20 cellular contexts compared by ENCODE assay signal in genomic region chr16:64317601-64318000, GRCh38.
DNase-seq lines count a peak whose midpoint lies in the region; ATAC-seq, FAIRE-seq and TF ChIP-seq lines count a peak whose summit lies in the region.
"Had no signal": no experiment of that assay in that cellular context is flagged by ENCODE, and none has a peak within 500 bp of the region (broad histone marks: within the 10 kb centered on the region; RNA-seq: fewer than 3 reads in every experiment).

No MANE protein-coding gene starts in this region.

- BruUV-seq in OCI-LY7 (replicated peaks; lab: Mats Ljungman, UMichigan): no TSS peak

- peak overlapping the region; percentile 82 for H2AFZ ChIP-seq in OCI-LY7 (ENCODE audit: low read length)

- TF ChIP-seq CTCF in OCI-LY7 (conservative IDR thresholded peaks at IDR 0.05; ENCODE audit: low read length): no peak

- peaks cover 96% of the 10 kb centered on the region for H3K4me1 ChIP-seq in OCI-LY7 (ENCODE audit: insufficient read depth, low read length, poor library complexity, severe bottlenecking)
- H3K4me1 ChIP-seq: Caco-2 had no signal

- H4K20me1 ChIP-seq in OCI-LY7 (ENCODE audit: insufficient read depth, low read length): no peaks in the 10 kb centered on the region
- H4K20me1 ChIP-seq: BLaER1 had no signal

- peak overlapping the region; percentile 36 for H3K4me2 ChIP-seq in OCI-LY7 (ENCODE audit: low read length)
- H3K4me2 ChIP-seq: BLaER1 had no signal

- CTCF ChIA-PET in OCI-LY7 (lab: Charles Lee; ENCODE audit: unreplicated experiment): no interaction called here

- peak; percentile 21 for FAIRE-seq in frontal cortex (lab: Jason Lieb, UNC)
- FAIRE-seq: A204.1, GM12892 had no signal

- H3K9me2 ChIP-seq in OCI-LY7 (ENCODE audit: insufficient read depth, low read length): no peaks in the 10 kb centered on the region

- H3K4me3 ChIP-seq in OCI-LY7 (ENCODE audit: low read depth, low read length, poor library complexity, severe bottlenecking): peak overlapping the region; percentile 1
- H3K4me3 ChIP-seq: BLaER1 had no signal

- POLR2A ChIA-PET in OCI-LY7 (lab: Charles Lee): no interaction called here

- ATAC-seq in HG03442 (IDR thresholded peaks at IDR 0.05; ENCODE audit: unreplicated experiment): no peak
- ATAC-seq: CD8-positive, alpha-beta T cell had no signal

- H3K79me2 ChIP-seq in OCI-LY7 (ENCODE audit: insufficient read depth, low read depth, low read length): peaks cover 3% of the 10 kb centered on the region; the same call in 1 of the 2 replicates

- H3K9me3 ChIP-seq in OCI-LY7 (ENCODE audit: low read length): peaks cover 25% of the 10 kb centered on the region; the same call in 1 of the 2 replicates
- H3K9me3 ChIP-seq: BLaER1, Caco-2 had no signal

- intact Hi-C loops in OCI-LY7 (cut with micrococcal nuclease; ENCODE audit: unreplicated experiment): no loop called here

- H3K36me3 ChIP-seq in OCI-LY7 (ENCODE audit: insufficient read depth, low read length): peaks cover 48% of the 10 kb centered on the region
- H3K36me3 ChIP-seq: BLaER1 had no signal

- H3K27ac ChIP-seq in OCI-LY7 (ENCODE audit: low read depth, low read length, poor library complexity, severe bottlenecking): peak overlapping the region; percentile 100
- H3K27ac ChIP-seq: 22Rv1, BLaER1, C4-2B had no signal

- DNase-seq in NOMO-1 treated with DMSO at 0.1 percent for 48 hours (lab: John Stamatoyannopoulos, UW; ENCODE audit: unreplicated experiment) (peak; percentile 28), NOMO-1 treated with dmso at 0.1 percent for 144 hours (lab: John Stamatoyannopoulos, UW; ENCODE audit: unreplicated experiment) (no peak), OCI-LY7 (ENCODE audit: low spot score) (no peak), frontal cortex (ENCODE audit: low spot score in 2 of 2) (no peak), DMS79 treated with DMSO at 0.1 percent for 48 hours (lab: John Stamatoyannopoulos, UW) (no peak), H4 (ENCODE audit: low spot score) (no peak)
- DNase-seq: Caco-2; CD4-positive, CD25-positive, alpha-beta regulatory T cell; CD8-positive, alpha-beta T cell; DMS153; GF-D8; GOT3; H7; HCEC 1CT had no signal
